In genomic region chr22:43837666-43838065, GRCh38 we compare ENCODE assay signal across 24 cellular contexts. TPM values are rescaled to one million over a fixed set of nuclear protein-coding genes. Genes with fewer than 3 reads are reported as not detected.
"Had no signal": no experiment of that assay in that cellular context is flagged by ENCODE, and none has a peak within 500 bp of the region (broad histone marks: within the 10 kb centered on the region; RNA-seq: fewer than 3 reads in every experiment).

No MANE protein-coding gene starts in this region.

- H3K27me3 ChIP-seq: transverse colon had no signal

- ATAC-seq: effector memory CD8-positive, alpha-beta T cell; gastrocnemius medialis; heart right ventricle; left lobe of liver; naive thymus-derived CD4-positive, alpha-beta T cell had no signal

- H3K4me3 ChIP-seq: coronary artery, esophagus muscularis mucosa, gastrocnemius medialis, heart right ventricle, stomach, thoracic aorta, transverse colon had no signal

- H3K36me3 ChIP-seq: esophagus muscularis mucosa, gastrocnemius medialis, heart right ventricle, stomach, thoracic aorta, transverse colon had no signal

- H3K4me1 ChIP-seq: esophagus muscularis mucosa, gastrocnemius medialis, stomach, transverse colon had no signal

- H3K9me3 ChIP-seq: esophagus muscularis mucosa, gastrocnemius medialis, heart right ventricle, stomach, thoracic aorta, transverse colon had no signal

- H3K27ac ChIP-seq: coronary artery, epithelial cell of prostate, esophagus muscularis mucosa, gastrocnemius medialis, heart right ventricle, stomach, thoracic aorta, transverse colon had no signal

- DNase-seq: effector memory CD8-positive, alpha-beta T cell; gastrocnemius medialis; heart right ventricle; islet precursor cell; mammary epithelial cell; naive thymus-derived CD4-positive, alpha-beta T cell; small intestine; stimulated activated CD4-positive, alpha-beta T cell treated with anti-CD3 and anti-CD28 coated beads, Interleukin-12 subunit alpha, Interleukin-12 subunit beta, amount 100 ng/mL, for 4 hours; stimulated activated naive CD4-positive, alpha-beta T cell; stomach; substantia nigra; transverse colon had no signal

RNA-seq across cellular contexts. Expression of gene SULT4A1, which starts 24.6 kb away (rescaled TPM):
- total RNA-seq: fibroblast of villous mesenchyme; gastrocnemius medialis; left lobe of liver; lower leg skin; mononuclear cell; naive thymus-derived CD4-positive, alpha-beta T cell; osteocyte; thoracic aorta had no signal

RNA-seq across cellular contexts. Expression of gene PNPLA5, which starts 54.1 kb away (rescaled TPM):
- total RNA-seq: esophagus muscularis mucosa; fibroblast of villous mesenchyme; gastrocnemius medialis; heart right ventricle; left lobe of liver; mesenteric fat pad; mononuclear cell; naive thymus-derived CD4-positive, alpha-beta T cell; osteocyte; pulmonary artery endothelial cell; stomach; thoracic aorta; transverse colon; ureter had no signal
